ENCODE assay signal across 1 cellular context in genomic region chr6:88963139-88964090, GRCh38.
TF ChIP-seq lines count a peak whose summit lies in the region.

Gene RNGTT, minus strand, starts transcription at chr6:88963618. Its CDS starts 209 bp downstream, at chr6:88963409.

TF ChIP-seq in K562, 482 proteins besides CTCF, POLR2A, EP300 and RAD21 (continued from another document and continues in another):
- TF ChIP-seq, protein P1, sequence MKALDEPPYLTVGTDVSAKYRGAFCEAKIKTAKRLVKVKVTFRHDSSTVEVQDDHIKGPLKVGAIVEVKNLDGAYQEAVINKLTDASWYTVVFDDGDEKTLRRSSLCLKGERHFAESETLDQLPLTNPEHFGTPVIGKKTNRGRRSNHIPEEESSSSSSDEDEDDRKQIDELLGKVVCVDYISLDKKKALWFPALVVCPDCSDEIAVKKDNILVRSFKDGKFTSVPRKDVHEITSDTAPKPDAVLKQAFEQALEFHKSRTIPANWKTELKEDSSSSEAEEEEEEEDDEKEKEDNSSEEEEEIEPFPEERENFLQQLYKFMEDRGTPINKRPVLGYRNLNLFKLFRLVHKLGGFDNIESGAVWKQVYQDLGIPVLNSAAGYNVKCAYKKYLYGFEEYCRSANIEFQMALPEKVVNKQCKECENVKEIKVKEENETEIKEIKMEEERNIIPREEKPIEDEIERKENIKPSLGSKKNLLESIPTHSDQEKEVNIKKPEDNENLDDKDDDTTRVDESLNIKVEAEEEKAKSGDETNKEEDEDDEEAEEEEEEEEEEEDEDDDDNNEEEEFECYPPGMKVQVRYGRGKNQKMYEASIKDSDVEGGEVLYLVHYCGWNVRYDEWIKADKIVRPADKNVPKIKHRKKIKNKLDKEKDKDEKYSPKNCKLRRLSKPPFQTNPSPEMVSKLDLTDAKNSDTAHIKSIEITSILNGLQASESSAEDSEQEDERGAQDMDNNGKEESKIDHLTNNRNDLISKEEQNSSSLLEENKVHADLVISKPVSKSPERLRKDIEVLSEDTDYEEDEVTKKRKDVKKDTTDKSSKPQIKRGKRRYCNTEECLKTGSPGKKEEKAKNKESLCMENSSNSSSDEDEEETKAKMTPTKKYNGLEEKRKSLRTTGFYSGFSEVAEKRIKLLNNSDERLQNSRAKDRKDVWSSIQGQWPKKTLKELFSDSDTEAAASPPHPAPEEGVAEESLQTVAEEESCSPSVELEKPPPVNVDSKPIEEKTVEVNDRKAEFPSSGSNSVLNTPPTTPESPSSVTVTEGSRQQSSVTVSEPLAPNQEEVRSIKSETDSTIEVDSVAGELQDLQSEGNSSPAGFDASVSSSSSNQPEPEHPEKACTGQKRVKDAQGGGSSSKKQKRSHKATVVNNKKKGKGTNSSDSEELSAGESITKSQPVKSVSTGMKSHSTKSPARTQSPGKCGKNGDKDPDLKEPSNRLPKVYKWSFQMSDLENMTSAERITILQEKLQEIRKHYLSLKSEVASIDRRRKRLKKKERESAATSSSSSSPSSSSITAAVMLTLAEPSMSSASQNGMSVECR (CRISPR knock-in tag; IDR thresholded peaks at IDR 0.05): peak; percentile 65; the same call in 1 of the 2 replicates
- TF ChIP-seq CREB3L1 (IDR thresholded peaks at IDR 0.05; ENCODE audit: borderline replicate concordance, low read depth): no peak; the same call in 1 of the 2 replicates
- peak; percentile 43; the same call in 1 of the 2 replicates for TF ChIP-seq ZBTB7A (IDR thresholded peaks at IDR 0.05; ENCODE audit: borderline replicate concordance, control insufficient read depth, low read depth, low read length)
- no peak for TF ChIP-seq IFI16 (CRISPR knock-in tag; IDR thresholded peaks at IDR 0.05)
- TF ChIP-seq, protein P2, sequence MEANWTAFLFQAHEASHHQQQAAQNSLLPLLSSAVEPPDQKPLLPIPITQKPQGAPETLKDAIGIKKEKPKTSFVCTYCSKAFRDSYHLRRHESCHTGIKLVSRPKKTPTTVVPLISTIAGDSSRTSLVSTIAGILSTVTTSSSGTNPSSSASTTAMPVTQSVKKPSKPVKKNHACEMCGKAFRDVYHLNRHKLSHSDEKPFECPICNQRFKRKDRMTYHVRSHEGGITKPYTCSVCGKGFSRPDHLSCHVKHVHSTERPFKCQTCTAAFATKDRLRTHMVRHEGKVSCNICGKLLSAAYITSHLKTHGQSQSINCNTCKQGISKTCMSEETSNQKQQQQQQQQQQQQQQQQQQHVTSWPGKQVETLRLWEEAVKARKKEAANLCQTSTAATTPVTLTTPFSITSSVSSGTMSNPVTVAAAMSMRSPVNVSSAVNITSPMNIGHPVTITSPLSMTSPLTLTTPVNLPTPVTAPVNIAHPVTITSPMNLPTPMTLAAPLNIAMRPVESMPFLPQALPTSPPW (CRISPR knock-in tag; IDR thresholded peaks at IDR 0.05): peak; percentile 79
- TF ChIP-seq HNRNPLL (IDR thresholded peaks at IDR 0.05; ENCODE audit: low read depth, low read length, poor library complexity, severe bottlenecking): peak; percentile 66
- TF ChIP-seq, protein P3, sequence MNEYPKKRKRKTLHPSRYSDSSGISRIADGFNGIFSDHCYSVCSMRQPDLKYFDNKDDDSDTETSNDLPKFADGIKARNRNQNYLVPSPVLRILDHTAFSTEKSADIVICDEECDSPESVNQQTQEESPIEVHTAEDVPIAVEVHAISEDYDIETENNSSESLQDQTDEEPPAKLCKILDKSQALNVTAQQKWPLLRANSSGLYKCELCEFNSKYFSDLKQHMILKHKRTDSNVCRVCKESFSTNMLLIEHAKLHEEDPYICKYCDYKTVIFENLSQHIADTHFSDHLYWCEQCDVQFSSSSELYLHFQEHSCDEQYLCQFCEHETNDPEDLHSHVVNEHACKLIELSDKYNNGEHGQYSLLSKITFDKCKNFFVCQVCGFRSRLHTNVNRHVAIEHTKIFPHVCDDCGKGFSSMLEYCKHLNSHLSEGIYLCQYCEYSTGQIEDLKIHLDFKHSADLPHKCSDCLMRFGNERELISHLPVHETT (CRISPR knock-in tag; conservative IDR thresholded peaks at IDR 0.05 in 1 of 2, IDR thresholded peaks at IDR 0.05 in 1 of 2): 0 out of 4 replicates have a peak, but pooled peaks of 1 of the 2 experiments have one; percentile 13
- no peak for TF ChIP-seq ZNF551 (CRISPR knock-in tag; IDR thresholded peaks at IDR 0.05)
- TF ChIP-seq POLR2G (IDR thresholded peaks at IDR 0.05; ENCODE audit: low read depth, low read length): peak; percentile 86
- TF ChIP-seq AFF1 (IDR thresholded peaks at IDR 0.05; ENCODE audit: low read depth in 1 of 2, partially characterized antibody in 2 of 2): peak in 1 of 2 experiments; percentile 49
- TF ChIP-seq SNIP1 (IDR thresholded peaks at IDR 0.05; ENCODE audit: low read depth): no peak
- TF ChIP-seq PHF20 (IDR thresholded peaks at IDR 0.05; ENCODE audit: partially characterized antibody): peak; percentile 88
- 0 out of 2 replicates have a peak, but pooled peaks have one; percentile 19 for TF ChIP-seq ZNF165 (CRISPR knock-in tag; IDR thresholded peaks at IDR 0.05; ENCODE audit: borderline replicate concordance)
- no peak for TF ChIP-seq KDM1A (IDR thresholded peaks at IDR 0.05)
- TF ChIP-seq IRF2 (CRISPR knock-in tag; IDR thresholded peaks at IDR 0.05): 0 out of 2 replicates have a peak, but pooled peaks have one; percentile 23
- no peak for TF ChIP-seq FOXA3 (CRISPR knock-in tag; conservative IDR thresholded peaks at IDR 0.05 in 1 of 2, IDR thresholded peaks at IDR 0.05 in 1 of 2)
- TF ChIP-seq ZNF263 (CRISPR knock-in tag; IDR thresholded peaks at IDR 0.05; ENCODE audit: borderline replicate concordance): peak; percentile 9; the same call in 1 of the 2 replicates
- peak; percentile 45; the same call in 1 of the 2 replicates for TF ChIP-seq CC2D1A (IDR thresholded peaks at IDR 0.05)
- no peak for TF ChIP-seq THAP7 (CRISPR knock-in tag; IDR thresholded peaks at IDR 0.05)
- no peak for TF ChIP-seq ETS2 (tag; IDR thresholded peaks at IDR 0.05; ENCODE audit: borderline replicate concordance, poor library complexity, severe bottlenecking)
- peak; percentile 91 for TF ChIP-seq RBBP5 (IDR thresholded peaks at IDR 0.05; ENCODE audit: borderline replicate concordance, insufficient read depth, low read length, poor library complexity, severe bottlenecking)
- TF ChIP-seq SNAPC5 (CRISPR knock-in tag; IDR thresholded peaks at IDR 0.05): no peak
- TF ChIP-seq ZNF224 (CRISPR knock-in tag; IDR thresholded peaks at IDR 0.05): no peak
- peak; percentile 73 for TF ChIP-seq ZNF766 (CRISPR knock-in tag; conservative IDR thresholded peaks at IDR 0.05)
- TF ChIP-seq POLR2B (IDR thresholded peaks at IDR 0.05; ENCODE audit: low read depth, partially characterized antibody): peak; percentile 72
- TF ChIP-seq ZNF143 (CRISPR knock-in tag; IDR thresholded peaks at IDR 0.05): peak; percentile 81
- peak; percentile 70 for TF ChIP-seq TAF1 (IDR thresholded peaks at IDR 0.05; ENCODE audit: control insufficient read depth, extremely low read depth, insufficient read depth, low read length, severe bottlenecking)
- 0 out of 4 replicates have a peak, but pooled peaks of 1 of the 2 experiments have one; percentile 43 for TF ChIP-seq ARNT (IDR thresholded peaks at IDR 0.05)
- peak; percentile 56; the same call in 1 of the 2 replicates for TF ChIP-seq TOE1 (IDR thresholded peaks at IDR 0.05; ENCODE audit: borderline replicate concordance)
- TF ChIP-seq TOE1 (CRISPR knock-in tag; IDR thresholded peaks at IDR 0.05; ENCODE audit: borderline replicate concordance, low read depth): no peak
- no peak for TF ChIP-seq ERF (CRISPR knock-in tag; IDR thresholded peaks at IDR 0.05)
- TF ChIP-seq NELFE (IDR thresholded peaks at IDR 0.05; ENCODE audit: insufficient read depth, insufficient read length): no peak
- TF ChIP-seq, protein P4, sequence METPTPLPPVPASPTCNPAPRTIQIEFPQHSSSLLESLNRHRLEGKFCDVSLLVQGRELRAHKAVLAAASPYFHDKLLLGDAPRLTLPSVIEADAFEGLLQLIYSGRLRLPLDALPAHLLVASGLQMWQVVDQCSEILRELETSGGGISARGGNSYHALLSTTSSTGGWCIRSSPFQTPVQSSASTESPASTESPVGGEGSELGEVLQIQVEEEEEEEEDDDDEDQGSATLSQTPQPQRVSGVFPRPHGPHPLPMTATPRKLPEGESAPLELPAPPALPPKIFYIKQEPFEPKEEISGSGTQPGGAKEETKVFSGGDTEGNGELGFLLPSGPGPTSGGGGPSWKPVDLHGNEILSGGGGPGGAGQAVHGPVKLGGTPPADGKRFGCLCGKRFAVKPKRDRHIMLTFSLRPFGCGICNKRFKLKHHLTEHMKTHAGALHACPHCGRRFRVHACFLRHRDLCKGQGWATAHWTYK (CRISPR knock-in tag; IDR thresholded peaks at IDR 0.05): 0 out of 2 replicates have a peak, but pooled peaks have one; percentile 64
- peak; percentile 96 for TF ChIP-seq NR2C1 (IDR thresholded peaks at IDR 0.05)
- TF ChIP-seq NR2C1 (tag; IDR thresholded peaks at IDR 0.05): peak; percentile 96
- TF ChIP-seq CBFB (CRISPR knock-in tag; IDR thresholded peaks at IDR 0.05): peak; percentile 22; the same call in 1 of the 2 replicates
- peak; percentile 75; the same call in 1 of the 2 replicates for TF ChIP-seq PREB (CRISPR knock-in tag; IDR thresholded peaks at IDR 0.05)
- peak; percentile 83 for TF ChIP-seq RB1 (IDR thresholded peaks at IDR 0.05; ENCODE audit: low read depth)
- no peak for TF ChIP-seq ZNF830 (CRISPR knock-in tag; IDR thresholded peaks at IDR 0.05)
- TF ChIP-seq STAT5A (IDR thresholded peaks at IDR 0.05; ENCODE audit: borderline replicate concordance, low read length): no peak
- peak; percentile 84 for TF ChIP-seq KDM5B (IDR thresholded peaks at IDR 0.05; ENCODE audit: insufficient replicate concordance, low read depth, low read length)
- TF ChIP-seq PCBP2 (IDR thresholded peaks at IDR 0.05; ENCODE audit: low read depth, low read length, poor library complexity, severe bottlenecking): no peak
- 0 out of 2 replicates have a peak, but pooled peaks have one; percentile 39 for TF ChIP-seq NBN (IDR thresholded peaks at IDR 0.05; ENCODE audit: low read depth)
- peak; percentile 94 for TF ChIP-seq PHF8 (IDR thresholded peaks at IDR 0.05; ENCODE audit: borderline replicate concordance, low read length)
- TF ChIP-seq, protein P5, sequence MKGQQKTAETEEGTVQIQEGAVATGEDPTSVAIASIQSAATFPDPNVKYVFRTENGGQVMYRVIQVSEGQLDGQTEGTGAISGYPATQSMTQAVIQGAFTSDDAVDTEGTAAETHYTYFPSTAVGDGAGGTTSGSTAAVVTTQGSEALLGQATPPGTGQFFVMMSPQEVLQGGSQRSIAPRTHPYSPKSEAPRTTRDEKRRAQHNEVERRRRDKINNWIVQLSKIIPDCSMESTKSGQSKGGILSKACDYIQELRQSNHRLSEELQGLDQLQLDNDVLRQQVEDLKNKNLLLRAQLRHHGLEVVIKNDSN (CRISPR knock-in tag; IDR thresholded peaks at IDR 0.05): no peak
- TF ChIP-seq ARHGAP35 (IDR thresholded peaks at IDR 0.05; ENCODE audit: partially characterized antibody): no peak
- no peak for TF ChIP-seq FOXK1 (CRISPR knock-in tag; IDR thresholded peaks at IDR 0.05; ENCODE audit: borderline replicate concordance)
- no peak for TF ChIP-seq HLTF (IDR thresholded peaks at IDR 0.05)
- no peak for TF ChIP-seq MYNN (IDR thresholded peaks at IDR 0.05)
- TF ChIP-seq MYNN (CRISPR knock-in tag; IDR thresholded peaks at IDR 0.05): no peak
- no peak for TF ChIP-seq FIP1L1 (IDR thresholded peaks at IDR 0.05; ENCODE audit: low read depth, low read length, poor library complexity, severe bottlenecking)
